1 cellular context compared by ENCODE assay signal in the genomic region with DNA sequence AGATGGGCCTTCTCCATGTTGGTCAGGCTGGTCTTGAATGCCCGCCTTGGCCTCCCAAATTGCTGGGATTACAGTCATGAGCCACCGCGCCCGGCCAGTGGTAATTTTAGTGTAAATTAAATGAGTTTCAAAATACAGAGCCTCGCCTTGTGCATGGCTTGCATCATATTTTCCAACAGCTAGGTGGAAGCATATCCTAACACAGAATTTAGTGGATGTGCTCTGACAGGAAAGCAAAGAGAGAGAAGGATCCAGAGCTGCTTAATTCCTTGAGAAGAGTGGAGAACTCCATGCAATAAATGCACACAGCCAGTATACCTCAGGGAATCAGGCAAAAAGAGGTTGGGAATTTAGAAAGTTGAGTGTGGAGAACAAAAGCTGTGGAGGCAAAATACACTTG.
A peak's percentile ranks its signal among the peaks of the same experiment; 100 is the strongest.
TF ChIP-seq lines count a peak whose summit lies in the region.

No MANE protein-coding gene starts in this region.

TF ChIP-seq in HepG2, 621 proteins besides CTCF, POLR2A, EP300 and RAD21:
- TF ChIP-seq SMC3 (IDR thresholded peaks at IDR 0.05; ENCODE audit: low read length): peak; percentile 89
- TF ChIP-seq, protein P1, sequence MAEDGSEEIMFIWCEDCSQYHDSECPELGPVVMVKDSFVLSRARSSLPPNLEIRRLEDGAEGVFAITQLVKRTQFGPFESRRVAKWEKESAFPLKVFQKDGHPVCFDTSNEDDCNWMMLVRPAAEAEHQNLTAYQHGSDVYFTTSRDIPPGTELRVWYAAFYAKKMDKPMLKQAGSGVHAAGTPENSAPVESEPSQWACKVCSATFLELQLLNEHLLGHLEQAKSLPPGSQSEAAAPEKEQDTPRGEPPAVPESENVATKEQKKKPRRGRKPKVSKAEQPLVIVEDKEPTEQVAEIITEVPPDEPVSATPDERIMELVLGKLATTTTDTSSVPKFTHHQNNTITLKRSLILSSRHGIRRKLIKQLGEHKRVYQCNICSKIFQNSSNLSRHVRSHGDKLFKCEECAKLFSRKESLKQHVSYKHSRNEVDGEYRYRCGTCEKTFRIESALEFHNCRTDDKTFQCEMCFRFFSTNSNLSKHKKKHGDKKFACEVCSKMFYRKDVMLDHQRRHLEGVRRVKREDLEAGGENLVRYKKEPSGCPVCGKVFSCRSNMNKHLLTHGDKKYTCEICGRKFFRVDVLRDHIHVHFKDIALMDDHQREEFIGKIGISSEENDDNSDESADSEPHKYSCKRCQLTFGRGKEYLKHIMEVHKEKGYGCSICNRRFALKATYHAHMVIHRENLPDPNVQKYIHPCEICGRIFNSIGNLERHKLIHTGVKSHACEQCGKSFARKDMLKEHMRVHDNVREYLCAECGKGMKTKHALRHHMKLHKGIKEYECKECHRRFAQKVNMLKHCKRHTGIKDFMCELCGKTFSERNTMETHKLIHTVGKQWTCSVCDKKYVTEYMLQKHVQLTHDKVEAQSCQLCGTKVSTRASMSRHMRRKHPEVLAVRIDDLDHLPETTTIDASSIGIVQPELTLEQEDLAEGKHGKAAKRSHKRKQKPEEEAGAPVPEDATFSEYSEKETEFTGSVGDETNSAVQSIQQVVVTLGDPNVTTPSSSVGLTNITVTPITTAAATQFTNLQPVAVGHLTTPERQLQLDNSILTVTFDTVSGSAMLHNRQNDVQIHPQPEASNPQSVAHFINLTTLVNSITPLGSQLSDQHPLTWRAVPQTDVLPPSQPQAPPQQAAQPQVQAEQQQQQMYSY (CRISPR knock-in tag; IDR thresholded peaks at IDR 0.05): no peak
- no peak for TF ChIP-seq CCDC6 (CRISPR knock-in tag; IDR thresholded peaks at IDR 0.05)
- no peak for TF ChIP-seq ZNF333 (CRISPR knock-in tag; IDR thresholded peaks at IDR 0.05; ENCODE audit: borderline replicate concordance)
- TF ChIP-seq CEBPG (CRISPR knock-in tag; IDR thresholded peaks at IDR 0.05): peak; percentile 55; the same call in 1 of the 2 replicates
- no peak for TF ChIP-seq ZNF772 (CRISPR knock-in tag; IDR thresholded peaks at IDR 0.05)
- TF ChIP-seq BCL6 (CRISPR knock-in tag; IDR thresholded peaks at IDR 0.05): peak; percentile 47; the same call in 1 of the 2 replicates
- no peak for TF ChIP-seq BRCA1 (CRISPR knock-in tag; IDR thresholded peaks at IDR 0.05)
- no peak for TF ChIP-seq ZNF282 (IDR thresholded peaks at IDR 0.05; ENCODE audit: partially characterized antibody)
- no peak for TF ChIP-seq SALL1 (CRISPR knock-in tag; IDR thresholded peaks at IDR 0.05)
- TF ChIP-seq STAG1 (CRISPR knock-in tag; IDR thresholded peaks at IDR 0.05): peak; percentile 87
